Comparison of ENCODE assay signal across 33 cellular contexts in the genomic region with DNA sequence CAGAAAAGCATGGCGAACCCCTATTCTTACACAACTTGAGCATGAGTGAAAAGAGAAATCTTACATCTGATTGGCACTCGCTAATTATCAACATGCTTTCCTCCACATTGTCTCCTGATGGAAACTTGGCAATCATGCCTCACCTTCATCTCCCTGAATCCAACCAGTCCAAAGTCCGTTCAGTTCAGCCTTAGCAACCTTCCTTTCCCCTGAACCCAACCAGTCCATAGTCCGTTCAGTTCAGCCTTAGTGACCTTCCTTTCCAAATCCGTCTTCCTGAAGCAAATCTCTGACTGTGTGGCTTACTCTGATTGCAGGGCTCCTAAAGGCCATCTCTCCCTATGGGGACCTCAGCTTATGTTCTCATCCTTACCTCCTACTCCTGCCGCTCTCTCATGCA.
"Had no signal": no experiment of that assay in that cellular context is flagged by ENCODE, and none has a peak within 500 bp of the region (broad histone marks: within the 10 kb centered on the region; RNA-seq: fewer than 3 reads in every experiment).

No MANE protein-coding gene starts in this region.

- FAIRE-seq: astrocyte, bronchial epithelial cell, frontal cortex had no signal

- H3K4me3 Mint-ChIP-seq: activated B cell treated with CpG ODN at 0.5 μM for 24 hours; activated CD8-positive, alpha-beta T cell treated with anti-CD3 and anti-CD28 coated beads for 36 hours; activated naive CD8-positive, alpha-beta T cell; activated T-cell treated with anti-CD3 and anti-CD28 coated beads, Interleukin-2, amount 50 U/mL, for 4 hours; activated T-helper 17 cell treated with anti-CD3 and anti-CD28 coated beads, Interleukin-2, amount 50 U/mL, for 72 hours; central memory CD8-positive, alpha-beta T cell; dendritic cell treated with granulocyte-macrophage colony-stimulating factor and Interleukin-4, amounts not matched to agents 40 ng/mL and 50 ng/mL, for 4 days; endodermal cell; T-helper 17 cell; T-helper 2 cell treated with Interferon-gamma antibody and Interleukin-4, amounts not matched to agents 5 μg/mL and 100 μg/mL, for 36 hours had no signal

- H3K9me3 Mint-ChIP-seq: activated B cell treated with CpG ODN at 0.5 μM for 24 hours; activated CD8-positive, alpha-beta T cell treated with anti-CD3 and anti-CD28 coated beads for 36 hours; activated T-cell treated with anti-CD3 and anti-CD28 coated beads, Interleukin-2, amount 50 U/mL, for 4 hours; activated T-helper 17 cell treated with anti-CD3 and anti-CD28 coated beads, Interleukin-2, amount 50 U/mL, for 72 hours; endodermal cell; T-helper 2 cell treated with Interferon-gamma antibody and Interleukin-4, amounts not matched to agents 5 μg/mL and 100 μg/mL, for 36 hours had no signal

- H3K27ac ChIP-seq: brain microvascular endothelial cell, coronary artery, dorsolateral prefrontal cortex, WERI-Rb-1 had no signal

- H3K27ac Mint-ChIP-seq: activated CD8-positive, alpha-beta T cell treated with anti-CD3 and anti-CD28 coated beads for 36 hours; activated naive CD8-positive, alpha-beta T cell; activated T-helper 17 cell treated with anti-CD3 and anti-CD28 coated beads, Interleukin-2, amount 50 U/mL, for 72 hours; dendritic cell treated with granulocyte-macrophage colony-stimulating factor and Interleukin-4, amounts not matched to agents 40 ng/mL and 50 ng/mL, for 4 days; endodermal cell; T-helper 17 cell; T-helper 2 cell treated with Interferon-gamma antibody and Interleukin-4, amounts not matched to agents 5 μg/mL and 100 μg/mL, for 36 hours had no signal

- H3K4me1 Mint-ChIP-seq: activated T-helper 17 cell treated with anti-CD3 and anti-CD28 coated beads, Interleukin-2, amount 50 U/mL, for 72 hours; central memory CD8-positive, alpha-beta T cell; T-helper 17 cell had no signal

- ATAC-seq: activated CD4-positive, CD25-positive, alpha-beta regulatory T cell treated with anti-CD3 and anti-CD28 coated beads, Interleukin-2, amount 50 U/mL, for 24 hours; activated CD8-positive, alpha-beta T cell treated with anti-CD3 and anti-CD28 coated beads for 36 hours; activated T-cell treated with anti-CD3 and anti-CD28 coated beads, Interleukin-2, amount 50 U/mL, for 4 hours; activated T-helper 17 cell treated with anti-CD3 and anti-CD28 coated beads, Interleukin-2, amount 50 U/mL, for 72 hours; esophagus mucosa; T-helper 17 cell had no signal

- H3K27me3 ChIP-seq: brain microvascular endothelial cell had no signal

- H3K36me3 ChIP-seq: brain microvascular endothelial cell, WERI-Rb-1 had no signal

- H3K27me3 Mint-ChIP-seq: activated B cell treated with CpG ODN at 0.5 μM for 24 hours; activated CD8-positive, alpha-beta T cell treated with anti-CD3 and anti-CD28 coated beads for 36 hours; activated naive CD8-positive, alpha-beta T cell had no signal

- H3K4me3 ChIP-seq: coronary artery, dorsolateral prefrontal cortex had no signal

- DNase-seq: activated B cell treated with CpG ODN at 0.5 μM for 24 hours; activated CD4-positive, alpha-beta T cell treated with anti-CD3 and anti-CD28 coated beads for 48 hours; activated CD4-positive, alpha-beta T cell treated with anti-CD3 and anti-CD28 coated beads, Interleukin-2, amount 50 U/mL, for 1 hour; activated CD4-positive, alpha-beta T cell treated with anti-CD3 and anti-CD28 coated beads, Interleukin-2, amount 50 U/mL, for 48 hours; activated CD8-positive, alpha-beta memory T cell treated with anti-CD3 and anti-CD28 coated beads for 24 hours; activated CD8-positive, alpha-beta T cell treated with anti-CD3 and anti-CD28 coated beads for 36 hours; activated effector memory CD4-positive, alpha-beta T cell treated with Interleukin-2 at 50 U/mL for 16 hours; activated gamma-delta T cell treated with Interleukin-2 at 50 U/mL for 16 hours; activated naive CD4-positive, alpha-beta T cell treated with anti-CD3 and anti-CD28 coated beads, Interleukin-2, amount 50 U/mL, for 16 hours; activated naive CD4-positive, alpha-beta T cell treated with Interleukin-2 at 50 U/mL for 16 hours; activated T-cell treated with anti-CD3 and anti-CD28 coated beads, Interleukin-2, amount 50 U/mL, for 4 hours; amniotic stem cell; anterior cingulate cortex; brain microvascular endothelial cell; dorsolateral prefrontal cortex; effector memory CD4-positive, alpha-beta T cell; endodermal cell; foreskin fibroblast; head of caudate nucleus; T-helper 17 cell; T1000; WERI-Rb-1 had no signal
